ENCODE assay signal across 28 cellular contexts in genomic region chr5:67009028-67009427, GRCh38.
A peak's percentile ranks its signal among the peaks of the same experiment; 100 is the strongest.
DNase-seq lines count a peak whose midpoint lies in the region; ATAC-seq lines count a peak whose summit lies in the region.
"Had no signal": no experiment of that assay in that cellular context is flagged by ENCODE, and none has a peak within 500 bp of the region (broad histone marks: within the 10 kb centered on the region; RNA-seq: fewer than 3 reads in every experiment).

No MANE protein-coding gene starts in this region.

- H3K18ac ChIP-seq in mesenchymal stem cell (ENCODE audit: low read depth in 1 of 2, low read length in 2 of 2) (no peak overlapping the region), neuronal stem cell (ENCODE audit: low read length) (no peak overlapping the region)

- H2AFZ ChIP-seq in mesenchymal stem cell (ENCODE audit: low read depth, low read length) (no peak overlapping the region), neuronal stem cell (ENCODE audit: low read length) (no peak overlapping the region)

- H3K4me1 ChIP-seq in mesenchymal stem cell (ENCODE audit: control insufficient read depth, insufficient read depth, low read depth, low read length) (peaks cover 11% of the 10 kb centered on the region), neuronal stem cell (ENCODE audit: control insufficient read depth in 2 of 2, insufficient read depth in 1 of 2, low read depth in 1 of 2, low read length in 2 of 2) (peaks cover 10 to 16% of the 10 kb centered on the region in 2 donors)

- peaks cover 93% of the 10 kb centered on the region for H3K4me1 Mint-ChIP-seq in activated T-cell treated with anti-CD3 and anti-CD28 coated beads, Interleukin-2, amount 50 U/mL, for 24 hours (ENCODE audit: low read depth)

- ATAC-seq in HG03039 (IDR thresholded peaks at IDR 0.05; ENCODE audit: unreplicated experiment), result no peak
- ATAC-seq: A549, Panc1 had no signal

- H4K91ac ChIP-seq in mesenchymal stem cell (ENCODE audit: low read length) (no peak overlapping the region), neuronal stem cell (ENCODE audit: low read depth, low read length, poor library complexity) (no peak overlapping the region)

- no peak for DNase-seq in activated T-cell treated with anti-CD3 and anti-CD28 coated beads, Interleukin-2, amount 50 U/mL, for 24 hours
- DNase-seq in activated T-cell treated with anti-CD3 and anti-CD28 coated beads, Interleukin-2, amount 50 U/mL, for 1 hour, result no peak
- peak; percentile 51 for DNase-seq in RKO (ENCODE audit: low spot score)
- DNase-seq in epithelial cell of prostate (ENCODE audit: low read depth, low spot score), result peak; percentile 41
- no peak for DNase-seq in mesenchymal stem cell
- no peak for DNase-seq in hypothalamus (lab: John Stamatoyannopoulos, UW)
- no peak for DNase-seq in neuronal stem cell (ENCODE audit: low spot score)
- DNase-seq: activated CD8-positive, alpha-beta memory T cell treated with anti-CD3 and anti-CD28 coated beads for 24 hours; brain microvascular endothelial cell; DMS53; effector CD4-positive, alpha-beta T cell; GDM1; MM.1S; naive B cell; NCI-H1436; NCI-H2107; NCI-H510A; NK-92 treated with Interleukin-12 subunit alpha and Interleukin-12 subunit beta, amount 100 ng/mL, for 24 hours; SJCRH30; stimulated activated CD4-positive, alpha-beta T cell treated with anti-CD3 and anti-CD28 coated beads, Interleukin-1b, Interleukin-23, amount 100 ng/mL, for 48 hours; substantia nigra had no signal

- H2BK5ac ChIP-seq in mesenchymal stem cell (ENCODE audit: low read depth, low read length, poor library complexity, severe bottlenecking) (no peak overlapping the region), neuronal stem cell (ENCODE audit: low read length) (no peak overlapping the region)

- H3K4me2 ChIP-seq in mesenchymal stem cell (ENCODE audit: low read length, poor library complexity, severe bottlenecking) (no peak overlapping the region), neuronal stem cell (ENCODE audit: insufficient read depth, low read length, poor library complexity, severe bottlenecking) (no peak overlapping the region)
- H3K4me2 ChIP-seq: A549 had no signal

- H3K27me3 ChIP-seq in mesenchymal stem cell (ENCODE audit: control insufficient read depth in 1 of 2, insufficient read depth in 1 of 2, low read length in 2 of 2) (no peaks in the 10 kb centered on the region), neuronal stem cell (ENCODE audit: control insufficient read depth in 3 of 3, insufficient read depth in 3 of 3, low read depth in 1 of 3, low read length in 3 of 3) (peaks cover 0 to 4% (median 0%) of the 10 kb centered on the region in 3 experiments)
- H3K27me3 ChIP-seq: brain microvascular endothelial cell, SJCRH30 had no signal

- peak overlapping the region; percentile 100 for H3K27ac ChIP-seq in epithelial cell of prostate
- no peak overlapping the region for H3K27ac ChIP-seq in mesenchymal stem cell (ENCODE audit: low read length, poor library complexity, severe bottlenecking)
- H3K27ac ChIP-seq in neuronal stem cell (replicated peaks; ENCODE audit: low read length), result no peak overlapping the region
- H3K27ac ChIP-seq: A549, brain microvascular endothelial cell, SJCRH30 had no signal

- H3K4ac ChIP-seq in mesenchymal stem cell (ENCODE audit: low read depth in 1 of 2, low read length in 2 of 2) (no peak overlapping the region), neuronal stem cell (ENCODE audit: low read length) (no peak overlapping the region)

- H3K23ac ChIP-seq in mesenchymal stem cell (ENCODE audit: low read length in 2 of 2) (no peak overlapping the region), neuronal stem cell (ENCODE audit: low read depth, low read length, poor library complexity) (no peak overlapping the region)

- H3K79me1 ChIP-seq in mesenchymal stem cell (replicated peaks; ENCODE audit: low read length, poor library complexity, severe bottlenecking) (peaks cover 25% of the 10 kb centered on the region), neuronal stem cell (ENCODE audit: low read depth, low read length) (no peaks in the 10 kb centered on the region)

- H3K14ac ChIP-seq in mesenchymal stem cell (ENCODE audit: low read length in 2 of 2) (no peak overlapping the region), neuronal stem cell (ENCODE audit: low read length) (no peak overlapping the region)

- no peaks in the 10 kb centered on the region for H3K36me3 ChIP-seq in mesenchymal stem cell (ENCODE audit: control insufficient read depth in 1 of 2, insufficient read depth in 2 of 2, low read depth in 1 of 2, low read length in 2 of 2)
- H3K36me3 ChIP-seq in neuronal stem cell (replicated peaks in 1 of 2; ENCODE audit: control insufficient read depth in 2 of 2, insufficient read depth in 2 of 2, low read length in 2 of 2), result no peaks in the 10 kb centered on the region
- H3K36me3 ChIP-seq: brain microvascular endothelial cell, SJCRH30 had no signal

- H3K9ac ChIP-seq in mesenchymal stem cell (ENCODE audit: low read length), result no peak overlapping the region
- no peak overlapping the region for H3K9ac ChIP-seq in neuronal stem cell (ENCODE audit: low read depth, low read length, poor library complexity)

- H2BK12ac ChIP-seq in mesenchymal stem cell (ENCODE audit: low read length in 2 of 2) (no peak overlapping the region), neuronal stem cell (ENCODE audit: low read length) (no peak overlapping the region)

- H3K4me3 Mint-ChIP-seq in activated T-cell treated with anti-CD3 and anti-CD28 coated beads, Interleukin-2, amount 50 U/mL, for 24 hours, result peak overlapping the region; percentile 18
- H3K4me3 Mint-ChIP-seq: B cell, IgD-negative memory B cell, memory B cell had no signal

- H2BK120ac ChIP-seq in mesenchymal stem cell (ENCODE audit: low read depth, low read length), result no peak overlapping the region
- H2BK120ac ChIP-seq in neuronal stem cell (ENCODE audit: low read depth, low read length), result no peak overlapping the region

- H3K36me3 Mint-ChIP-seq in activated T-cell treated with anti-CD3 and anti-CD28 coated beads, Interleukin-2, amount 50 U/mL, for 24 hours (ENCODE audit: low read depth), result peaks cover 11% of the 10 kb centered on the region
- H3K36me3 Mint-ChIP-seq: IgD-negative memory B cell had no signal

- H3K9me3 Mint-ChIP-seq in activated T-cell treated with anti-CD3 and anti-CD28 coated beads, Interleukin-2, amount 50 U/mL, for 24 hours, result no peaks in the 10 kb centered on the region
- H3K9me3 Mint-ChIP-seq: IgD-negative memory B cell, memory B cell, naive B cell had no signal

- no peak overlapping the region for H4K8ac ChIP-seq in mesenchymal stem cell (ENCODE audit: low read length)
- H4K8ac ChIP-seq in neuronal stem cell (ENCODE audit: low read depth, low read length), result no peak overlapping the region

- H3K9me3 ChIP-seq in mesenchymal stem cell (ENCODE audit: control insufficient read depth, low read length) (no peaks in the 10 kb centered on the region), neuronal stem cell (replicated peaks in 1 of 2; ENCODE audit: control insufficient read depth in 2 of 2, insufficient read depth in 1 of 2, low read depth in 1 of 2, low read length in 2 of 2) (no peaks in the 10 kb centered on the region)
- H3K9me3 ChIP-seq: A549, SJCRH30 had no signal

- H3K4me3 ChIP-seq in mesenchymal stem cell (ENCODE audit: insufficient read depth in 1 of 2, low read depth in 1 of 2, low read length in 2 of 2) (no peak overlapping the region), neuronal stem cell (ENCODE audit: low read length in 2 of 2) (no peak overlapping the region)
- H3K4me3 ChIP-seq: A549, SJCRH30, skin epidermis had no signal

- 96% methylated on average over 1 of the region's 1 CpG for WGBS in mesenchymal stem cell
- WGBS in neuronal stem cell (ENCODE audit: extremely low coverage in 2 of 2, insufficient read length in 2 of 2, insufficient replicate concordance in 1 of 2), 2 donors, result no CpG with 5 or more reads among the region's 1 CpG

- peak overlapping the region; percentile 47 for H2AK5ac ChIP-seq in mesenchymal stem cell (ENCODE audit: low read length, severe bottlenecking)
- H2AK5ac ChIP-seq in neuronal stem cell (ENCODE audit: low read depth, low read length), result no peak overlapping the region

- H3K27me3 Mint-ChIP-seq in activated T-cell treated with anti-CD3 and anti-CD28 coated beads, Interleukin-2, amount 50 U/mL, for 24 hours, result no peaks in the 10 kb centered on the region
- H3K27me3 Mint-ChIP-seq: B cell, memory B cell had no signal

- peak overlapping the region; percentile 96 for H3K27ac Mint-ChIP-seq in activated T-cell treated with anti-CD3 and anti-CD28 coated beads, Interleukin-2, amount 50 U/mL, for 24 hours
- H3K27ac Mint-ChIP-seq: B cell, IgD-negative memory B cell, memory B cell, naive B cell had no signal

- H2BK15ac ChIP-seq in mesenchymal stem cell (ENCODE audit: low read depth, poor library complexity, severe bottlenecking), result no peak overlapping the region
- no peak overlapping the region for H2BK15ac ChIP-seq in neuronal stem cell (ENCODE audit: low read length)

Comparison
In these comparisons a context has a peak if more than half of its experiments do, and no peak if none do; other contexts are left out.
1. DNase-seq: peak in RKO (single experiment) and epithelial cell of prostate (single experiment); none in activated T-cell treated with anti-CD3 and anti-CD28 coated beads, Interleukin-2, amount 50 U/mL, for 24 hours (single experiment), activated T-cell treated with anti-CD3 and anti-CD28 coated beads, Interleukin-2, amount 50 U/mL, for 1 hour (single experiment), mesenchymal stem cell (single experiment), hypothalamus (0 of 51) and neuronal stem cell (single experiment).